In the genomic region with DNA sequence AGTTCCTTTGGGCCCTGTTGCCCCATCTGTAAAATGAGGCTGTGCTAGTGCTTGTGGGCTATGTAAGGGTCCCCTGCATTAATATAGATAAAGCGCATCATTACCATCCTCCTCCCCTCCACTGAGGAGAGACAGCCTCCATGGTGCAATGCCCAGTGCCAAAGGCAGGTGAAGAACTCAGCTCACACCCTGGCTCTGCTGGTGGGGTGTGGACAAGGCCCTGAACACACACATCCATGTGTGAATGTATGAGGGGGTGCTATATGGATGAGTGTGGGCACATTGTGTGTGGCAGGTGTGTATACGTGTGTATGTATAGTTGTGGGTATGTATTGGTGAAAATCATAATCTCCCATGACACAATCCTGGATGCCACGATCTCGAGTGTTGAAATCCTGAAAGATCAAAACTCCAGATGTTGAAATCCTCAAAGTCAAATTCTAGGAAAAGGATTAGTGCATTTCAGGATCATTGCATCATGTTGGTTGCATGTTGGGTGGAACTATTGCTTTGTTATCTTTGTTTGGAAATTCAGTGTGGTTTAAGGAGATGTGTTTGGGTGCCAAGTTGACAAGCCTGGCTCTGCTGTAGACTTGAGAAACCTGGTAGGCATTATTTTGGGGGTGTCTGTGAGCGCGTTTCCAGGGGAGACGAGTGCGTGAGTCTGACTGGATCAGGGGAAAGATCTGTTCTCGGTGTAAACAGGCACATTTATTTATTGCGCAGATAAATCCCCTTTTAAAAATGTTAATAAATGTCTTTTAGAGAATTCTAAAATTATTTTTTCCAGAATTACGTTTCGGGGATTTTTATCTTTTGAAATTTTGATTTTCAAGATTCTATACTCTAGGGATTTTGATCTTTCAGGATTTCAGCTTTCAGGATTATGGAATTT, we compare ENCODE assay signal across 1 cellular context.
A peak's percentile ranks its signal among the peaks of the same experiment; 100 is the strongest.
TF ChIP-seq lines count a peak whose summit lies in the region.

No MANE protein-coding gene starts in this region.

TF ChIP-seq in HepG2, 621 proteins besides CTCF, POLR2A, EP300 and RAD21 (continued from another document):
- TF ChIP-seq, protein P1, sequence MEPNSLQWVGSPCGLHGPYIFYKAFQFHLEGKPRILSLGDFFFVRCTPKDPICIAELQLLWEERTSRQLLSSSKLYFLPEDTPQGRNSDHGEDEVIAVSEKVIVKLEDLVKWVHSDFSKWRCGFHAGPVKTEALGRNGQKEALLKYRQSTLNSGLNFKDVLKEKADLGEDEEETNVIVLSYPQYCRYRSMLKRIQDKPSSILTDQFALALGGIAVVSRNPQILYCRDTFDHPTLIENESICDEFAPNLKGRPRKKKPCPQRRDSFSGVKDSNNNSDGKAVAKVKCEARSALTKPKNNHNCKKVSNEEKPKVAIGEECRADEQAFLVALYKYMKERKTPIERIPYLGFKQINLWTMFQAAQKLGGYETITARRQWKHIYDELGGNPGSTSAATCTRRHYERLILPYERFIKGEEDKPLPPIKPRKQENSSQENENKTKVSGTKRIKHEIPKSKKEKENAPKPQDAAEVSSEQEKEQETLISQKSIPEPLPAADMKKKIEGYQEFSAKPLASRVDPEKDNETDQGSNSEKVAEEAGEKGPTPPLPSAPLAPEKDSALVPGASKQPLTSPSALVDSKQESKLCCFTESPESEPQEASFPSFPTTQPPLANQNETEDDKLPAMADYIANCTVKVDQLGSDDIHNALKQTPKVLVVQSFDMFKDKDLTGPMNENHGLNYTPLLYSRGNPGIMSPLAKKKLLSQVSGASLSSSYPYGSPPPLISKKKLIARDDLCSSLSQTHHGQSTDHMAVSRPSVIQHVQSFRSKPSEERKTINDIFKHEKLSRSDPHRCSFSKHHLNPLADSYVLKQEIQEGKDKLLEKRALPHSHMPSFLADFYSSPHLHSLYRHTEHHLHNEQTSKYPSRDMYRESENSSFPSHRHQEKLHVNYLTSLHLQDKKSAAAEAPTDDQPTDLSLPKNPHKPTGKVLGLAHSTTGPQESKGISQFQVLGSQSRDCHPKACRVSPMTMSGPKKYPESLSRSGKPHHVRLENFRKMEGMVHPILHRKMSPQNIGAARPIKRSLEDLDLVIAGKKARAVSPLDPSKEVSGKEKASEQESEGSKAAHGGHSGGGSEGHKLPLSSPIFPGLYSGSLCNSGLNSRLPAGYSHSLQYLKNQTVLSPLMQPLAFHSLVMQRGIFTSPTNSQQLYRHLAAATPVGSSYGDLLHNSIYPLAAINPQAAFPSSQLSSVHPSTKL (CRISPR knock-in tag; IDR thresholded peaks at IDR 0.05) = peak; percentile 61
- TF ChIP-seq SOX5 (CRISPR knock-in tag; IDR thresholded peaks at IDR 0.05; ENCODE audit: borderline replicate concordance) (peak; percentile 27; the same call in 1 of the 2 replicates), THAP11 (CRISPR knock-in tag; IDR thresholded peaks at IDR 0.05) (peak; percentile 71), SKI (IDR thresholded peaks at IDR 0.05; ENCODE audit: partially characterized antibody) (peak; percentile 14), SOX13 (IDR thresholded peaks at IDR 0.05) (no peak), SOX13 (CRISPR knock-in tag; conservative IDR thresholded peaks at IDR 0.05 in 1 of 2, IDR thresholded peaks at IDR 0.05 in 1 of 2) (peak in 1 of 2 experiments; percentile 59; a peak in 1 of 4 replicates), SCMH1 (CRISPR knock-in tag; IDR thresholded peaks at IDR 0.05; ENCODE audit: borderline replicate concordance) (no peak), HMG20A (CRISPR knock-in tag; IDR thresholded peaks at IDR 0.05; ENCODE audit: borderline replicate concordance) (peak; percentile 91), GATAD2A (CRISPR knock-in tag; IDR thresholded peaks at IDR 0.05) (peak; percentile 95), FOXK1 (CRISPR knock-in tag; IDR thresholded peaks at IDR 0.05; ENCODE audit: borderline replicate concordance, low read depth) (peak; percentile 70; the same call in 1 of the 2 replicates), KLF16 (CRISPR knock-in tag; IDR thresholded peaks at IDR 0.05) (peak in 1 of 2 experiments; percentile 72; a peak in 2 of 4 replicates), ZNF644 (CRISPR knock-in tag; IDR thresholded peaks at IDR 0.05; ENCODE audit: low read depth) (0 out of 2 replicates have a peak, but pooled peaks have one; percentile 26), ZNF629 (CRISPR knock-in tag; conservative IDR thresholded peaks at IDR 0.05) (no peak), ZNF12 (CRISPR knock-in tag; IDR thresholded peaks at IDR 0.05) (peak; percentile 41; the same call in 1 of the 2 replicates), HNF4A (CRISPR knock-in tag; IDR thresholded peaks at IDR 0.05) (peak; percentile 46; the same call in 1 of the 2 replicates), ZNF652 (CRISPR knock-in tag; IDR thresholded peaks at IDR 0.05; ENCODE audit: borderline replicate concordance, low read depth) (no peak), SOX6 (IDR thresholded peaks at IDR 0.05) (no peak), SOX6 (CRISPR knock-in tag; IDR thresholded peaks at IDR 0.05) (peak; percentile 88), RARA (CRISPR knock-in tag; IDR thresholded peaks at IDR 0.05) (0 out of 2 replicates have a peak, but pooled peaks have one; percentile 49), KLF6 (CRISPR knock-in tag; IDR thresholded peaks at IDR 0.05) (peak; percentile 74), FOSL2 (CRISPR knock-in tag; IDR thresholded peaks at IDR 0.05) (peak; percentile 42), EED (CRISPR knock-in tag; IDR thresholded peaks at IDR 0.05) (0 out of 2 replicates have a peak, but pooled peaks have one; percentile 44)
- TF ChIP-seq, protein P2, sequence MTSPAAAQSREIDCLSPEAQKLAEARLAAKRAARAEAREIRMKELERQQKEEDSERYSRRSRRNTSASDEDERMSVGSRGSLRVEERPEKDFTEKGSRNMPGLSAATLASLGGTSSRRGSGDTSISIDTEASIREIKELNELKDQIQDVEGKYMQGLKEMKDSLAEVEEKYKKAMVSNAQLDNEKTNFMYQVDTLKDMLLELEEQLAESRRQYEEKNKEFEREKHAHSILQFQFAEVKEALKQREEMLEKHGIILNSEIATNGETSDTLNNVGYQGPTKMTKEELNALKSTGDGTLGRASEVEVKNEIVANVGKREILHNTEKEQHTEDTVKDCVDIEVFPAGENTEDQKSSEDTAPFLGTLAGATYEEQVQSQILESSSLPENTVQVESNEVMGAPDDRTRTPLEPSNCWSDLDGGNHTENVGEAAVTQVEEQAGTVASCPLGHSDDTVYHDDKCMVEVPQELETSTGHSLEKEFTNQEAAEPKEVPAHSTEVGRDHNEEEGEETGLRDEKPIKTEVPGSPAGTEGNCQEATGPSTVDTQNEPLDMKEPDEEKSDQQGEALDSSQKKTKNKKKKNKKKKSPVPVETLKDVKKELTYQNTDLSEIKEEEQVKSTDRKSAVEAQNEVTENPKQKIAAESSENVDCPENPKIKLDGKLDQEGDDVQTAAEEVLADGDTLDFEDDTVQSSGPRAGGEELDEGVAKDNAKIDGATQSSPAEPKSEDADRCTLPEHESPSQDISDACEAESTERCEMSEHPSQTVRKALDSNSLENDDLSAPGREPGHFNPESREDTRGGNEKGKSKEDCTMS (CRISPR knock-in tag; conservative IDR thresholded peaks at IDR 0.05) = no peak
- TF ChIP-seq, protein P3, sequence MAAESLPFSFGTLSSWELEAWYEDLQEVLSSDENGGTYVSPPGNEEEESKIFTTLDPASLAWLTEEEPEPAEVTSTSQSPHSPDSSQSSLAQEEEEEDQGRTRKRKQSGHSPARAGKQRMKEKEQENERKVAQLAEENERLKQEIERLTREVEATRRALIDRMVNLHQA (CRISPR knock-in tag; IDR thresholded peaks at IDR 0.05) = 0 out of 2 replicates have a peak, but pooled peaks have one; percentile 74
- TF ChIP-seq, protein P4, sequence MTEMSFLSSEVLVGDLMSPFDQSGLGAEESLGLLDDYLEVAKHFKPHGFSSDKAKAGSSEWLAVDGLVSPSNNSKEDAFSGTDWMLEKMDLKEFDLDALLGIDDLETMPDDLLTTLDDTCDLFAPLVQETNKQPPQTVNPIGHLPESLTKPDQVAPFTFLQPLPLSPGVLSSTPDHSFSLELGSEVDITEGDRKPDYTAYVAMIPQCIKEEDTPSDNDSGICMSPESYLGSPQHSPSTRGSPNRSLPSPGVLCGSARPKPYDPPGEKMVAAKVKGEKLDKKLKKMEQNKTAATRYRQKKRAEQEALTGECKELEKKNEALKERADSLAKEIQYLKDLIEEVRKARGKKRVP (CRISPR knock-in tag; IDR thresholded peaks at IDR 0.05) = peak in 1 of 2 experiments; percentile 99; a peak in 2 of 4 replicates
- TF ChIP-seq, protein P5, sequence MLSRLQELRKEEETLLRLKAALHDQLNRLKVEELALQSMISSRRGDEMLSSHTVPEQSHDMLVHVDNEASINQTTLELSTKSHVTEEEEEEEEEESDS (CRISPR knock-in tag; IDR thresholded peaks at IDR 0.05; ENCODE audit: borderline replicate concordance) = no peak
- TF ChIP-seq, protein P6, sequence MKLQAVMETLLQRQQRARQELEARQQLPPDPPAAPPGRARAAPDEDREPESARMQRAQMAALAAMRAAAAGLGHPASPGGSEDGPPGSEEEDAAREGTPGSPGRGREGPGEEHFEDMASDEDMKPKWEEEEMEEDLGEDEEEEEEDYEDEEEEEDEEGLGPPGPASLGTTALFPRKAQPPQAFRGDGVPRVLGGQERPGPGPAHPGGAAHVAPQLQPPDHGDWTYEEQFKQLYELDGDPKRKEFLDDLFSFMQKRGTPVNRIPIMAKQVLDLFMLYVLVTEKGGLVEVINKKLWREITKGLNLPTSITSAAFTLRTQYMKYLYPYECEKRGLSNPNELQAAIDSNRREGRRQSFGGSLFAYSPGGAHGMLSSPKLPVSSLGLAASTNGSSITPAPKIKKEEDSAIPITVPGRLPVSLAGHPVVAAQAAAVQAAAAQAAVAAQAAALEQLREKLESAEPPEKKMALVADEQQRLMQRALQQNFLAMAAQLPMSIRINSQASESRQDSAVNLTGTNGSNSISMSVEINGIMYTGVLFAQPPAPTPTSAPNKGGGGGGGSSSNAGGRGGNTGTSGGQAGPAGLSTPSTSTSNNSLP (IDR thresholded peaks at IDR 0.05; ENCODE audit: low read depth, low read length) = peak; percentile 45; the same call in 1 of the 2 replicates
